Comparison of ENCODE assay signal across 13 cellular contexts in the genomic region with DNA sequence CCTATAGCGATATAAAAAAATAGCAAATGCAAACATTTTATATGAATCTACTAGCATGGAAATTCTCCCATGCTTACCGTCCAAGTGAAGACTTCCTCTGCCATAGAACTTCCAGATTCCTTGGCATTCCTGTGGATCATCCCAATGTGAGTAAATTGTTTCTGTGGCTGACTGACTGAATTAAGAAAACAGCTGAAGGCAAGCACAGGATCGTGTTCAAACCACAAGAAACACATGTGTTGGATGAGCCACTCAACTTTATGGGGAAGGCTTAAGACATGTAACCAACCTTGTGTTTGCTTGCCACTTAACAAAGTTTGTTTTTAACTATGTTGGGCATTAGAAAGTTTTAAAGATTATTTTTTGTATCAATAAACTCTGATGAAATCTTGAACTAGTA. TPM values are rescaled to one million over a fixed set of nuclear protein-coding genes. Genes with fewer than 3 reads are reported as not detected.
DNase-seq lines count a peak whose midpoint lies in the region; ATAC-seq, FAIRE-seq and TF ChIP-seq lines count a peak whose summit lies in the region.
"Had no signal": no experiment of that assay in that cellular context is flagged by ENCODE, and none has a peak within 500 bp of the region (broad histone marks: within the 10 kb centered on the region; RNA-seq: fewer than 3 reads in every experiment).

No MANE protein-coding gene starts in this region.

- no peaks in the 10 kb centered on the region for H3K9me3 ChIP-seq in H1 (ENCODE audit: insufficient read depth in 2 of 2, low read depth in 1 of 2, low read length in 1 of 2)
- H3K9me3 ChIP-seq: prostate gland, tibial nerve had no signal

- H3K9ac ChIP-seq in H1 (replicated peaks in 1 of 4; ENCODE audit: extremely low read depth in 1 of 4, low read depth in 3 of 4, low read length in 3 of 4), result no peak overlapping the region

- no peak overlapping the region for H2AK5ac ChIP-seq in H1 (ENCODE audit: low read depth, low read length)

- H3K27ac ChIP-seq in H1 (ENCODE audit: low read depth, low read length), result no peak overlapping the region
- H3K27ac ChIP-seq: prostate gland, tibial nerve had no signal

- no peak overlapping the region for H3K23ac ChIP-seq in H1 (ENCODE audit: insufficient read length)

- no peak overlapping the region for H4K91ac ChIP-seq in H1 (replicated peaks; ENCODE audit: insufficient read length, low read length)

- no peak overlapping the region for H3K14ac ChIP-seq in H1 (ENCODE audit: insufficient read length)

- no peak overlapping the region for H3K4me3 ChIP-seq in H1 (ENCODE audit: extremely low read depth in 1 of 4, insufficient read depth in 2 of 4, low read depth in 3 of 4, low read length in 4 of 4)
- H3K4me3 ChIP-seq: prostate gland, tibial nerve had no signal

- intact Hi-C loops in left colon (cut with DNase I, micrococcal nuclease), result no loop called here

- no peak overlapping the region for H4K5ac ChIP-seq in H1 (ENCODE audit: insufficient read length, low read depth, low read length)

- TF ChIP-seq EP300 in H1 (IDR thresholded peaks at IDR 0.05; ENCODE audit: borderline replicate concordance in 1 of 2, low read depth in 2 of 2, low read length in 2 of 2), result no peak

- H3K23me2 ChIP-seq in H1 (ENCODE audit: low read depth, low read length), result no peaks in the 10 kb centered on the region

- no peak overlapping the region for H3K56ac ChIP-seq in H1 (replicated peaks; ENCODE audit: insufficient read length, low read depth, low read length)

- 83% methylated on average over 3 of the region's 3 CpGs; no CpG with 5 or more reads in 1 of the 2 experiments for WGBS in H1 (ENCODE audit: extremely low coverage in 1 of 2, insufficient coverage in 1 of 2, insufficient read length in 1 of 2, insufficient replicate concordance in 2 of 2, low coverage in 1 of 2, low lambda C conversion rate in 2 of 2, missing lambda C conversion rate in 1 of 2), 2 experiments

- H3K79me1 ChIP-seq in H1 (ENCODE audit: low read depth, low read length), result no peaks in the 10 kb centered on the region

- no peak overlapping the region for H4K8ac ChIP-seq in H1 (ENCODE audit: extremely low read depth, insufficient read depth, low read length)

- no peaks in the 10 kb centered on the region for H3K27me3 ChIP-seq in H1 (replicated peaks in 1 of 4; ENCODE audit: control insufficient read depth in 3 of 4, extremely low read depth in 1 of 4, insufficient read depth in 3 of 4, low read length in 3 of 4)
- H3K27me3 ChIP-seq: tibial nerve had no signal

- H2BK120ac ChIP-seq in H1 (replicated peaks; ENCODE audit: low read depth, low read length), result no peak overlapping the region

- no peak overlapping the region for H3K4me2 ChIP-seq in H1 (ENCODE audit: insufficient read depth in 1 of 2, low read depth in 2 of 2, low read length in 2 of 2)

- no peaks in the 10 kb centered on the region for H4K20me1 ChIP-seq in H1 (replicated peaks in 1 of 2; ENCODE audit: control insufficient read depth in 1 of 2, insufficient read depth in 2 of 2, low read length in 2 of 2)

- no peak overlapping the region for H2BK5ac ChIP-seq in H1 (ENCODE audit: low read depth, low read length)

- H2BK12ac ChIP-seq in H1 (ENCODE audit: low read depth, low read length), result no peak overlapping the region

- H3K79me2 ChIP-seq in H1 (ENCODE audit: control insufficient read depth in 1 of 2, insufficient read depth in 2 of 2, low read length in 2 of 2), result no peaks in the 10 kb centered on the region

- H2AFZ ChIP-seq in H1 (ENCODE audit: low read length), result 0 out of 2 replicates have a peak overlapping the region, but pooled peaks have one; percentile 5

- H3K18ac ChIP-seq in H1 (ENCODE audit: extremely low read depth, low read length), result no peak overlapping the region

- H2BK15ac ChIP-seq in H1 (ENCODE audit: low read length), result no peak overlapping the region

- CTCF ChIA-PET in H1 (lab: Charles Lee; ENCODE audit: partially characterized antibody), result interaction anchor here (0.6 kb wide), 1 partner anchor 194 kb away, joined by 5 read pairs; no protein-coding TSS in a partner anchor

- POLR2A ChIA-PET in H1 (lab: Charles Lee; ENCODE audit: partially characterized antibody), result interaction anchor here (0.6 to 0.7 kb wide), 2 partner anchors 68 to 461 kb away, joined by 3 to 6 read pairs; no protein-coding TSS in a partner anchor

- H2BK20ac ChIP-seq in H1 (ENCODE audit: low read length), result no peak overlapping the region

- H3K36me3 ChIP-seq in H1 (ENCODE audit: control insufficient read depth in 2 of 4, insufficient read depth in 4 of 4, low read length in 3 of 4), result no peaks in the 10 kb centered on the region
- H3K36me3 ChIP-seq: prostate gland, tibial nerve had no signal

- no peak for TF ChIP-seq RAD21 in H1 (IDR thresholded peaks at IDR 0.05 in 1 of 2, conservative IDR thresholded peaks at IDR 0.05 in 1 of 2; ENCODE audit: low read depth in 2 of 2, low read length in 2 of 2)

- no peak for ATAC-seq in left colon
- ATAC-seq: activated CD8-positive, alpha-beta memory T cell treated with anti-CD3 and anti-CD28 coated beads, Interleukin-2, amount 10 ng/mL, durations not matched to agents 7 days and 5 days; T-cell had no signal

- TF ChIP-seq CTCF in H1 (IDR thresholded peaks at IDR 0.05; ENCODE audit: control extremely low read depth in 1 of 3, insufficient read depth in 1 of 3, low read depth in 1 of 3, low read length in 3 of 3), result no peak

- no peak for TF ChIP-seq POLR2A in H1 (IDR thresholded peaks at IDR 0.05; ENCODE audit: control extremely low read depth in 1 of 2, low read depth in 2 of 2, low read length in 2 of 2)

- H3K4ac ChIP-seq in H1 (replicated peaks; ENCODE audit: insufficient read length, low read depth, low read length), result no peak overlapping the region

- peak; percentile 96 for DNase-seq in EL
- DNase-seq in OCI-M1 (lab: John Stamatoyannopoulos, UW), result peak; percentile 13
- no peak for DNase-seq in H1 (ENCODE audit: low read depth in 1 of 2, low spot score in 2 of 2)
- DNase-seq in non-pigmented ciliary epithelial cell (ENCODE audit: low read depth), result peak; percentile 83
- no peak for DNase-seq in left colon
- no peak for DNase-seq in HT-29 (ENCODE audit: low spot score)
- DNase-seq in iPS-NIHi7 (ENCODE audit: extremely low spot score), result no peak
- no peak for DNase-seq in T-helper 9 cell
- DNase-seq: activated CD8-positive, alpha-beta memory T cell treated with anti-CD3 and anti-CD28 coated beads, Interleukin-2, amount 10 ng/mL, durations not matched to agents 7 days and 5 days; CD4-positive, alpha-beta memory T cell; T-cell had no signal

- peak; percentile 45 for FAIRE-seq in H1 (lab: Jason Lieb, UNC)

- H3K4me1 ChIP-seq in H1 (replicated peaks in 1 of 4; ENCODE audit: control insufficient read depth in 3 of 4, insufficient read depth in 4 of 4, low read length in 3 of 4), result no peaks in the 10 kb centered on the region
- H3K4me1 ChIP-seq: prostate gland, tibial nerve had no signal

TF ChIP-seq in H1, 55 proteins besides CTCF, POLR2A, EP300 and RAD21 (continues in another document):
- TF ChIP-seq SAP30 (IDR thresholded peaks at IDR 0.05; ENCODE audit: insufficient read depth, insufficient replicate concordance, low read length) (no peak), TAF7 (optimal IDR thresholded peaks at IDR 0.05; ENCODE audit: borderline replicate concordance, low read depth, low read length) (no peak), RXRA (IDR thresholded peaks at IDR 0.05; ENCODE audit: insufficient read depth, low read depth, low read length) (no peak), TBP (IDR thresholded peaks at IDR 0.05; ENCODE audit: low read depth, low read length) (no peak), BRCA1 (IDR thresholded peaks at IDR 0.05; ENCODE audit: low read depth, low read length) (no peak), HDAC6 (IDR thresholded peaks at IDR 0.05; ENCODE audit: low read depth, low read length) (no peak), JUND (IDR thresholded peaks at IDR 0.05; ENCODE audit: low read length) (no peak), SP4 (IDR thresholded peaks at IDR 0.05; ENCODE audit: low read length) (no peak), CEBPB (IDR thresholded peaks at IDR 0.05; ENCODE audit: low read depth, low read length) (no peak)

RNA-seq across cellular contexts. Expression of gene MYPN, which starts 2.6 kb away (rescaled TPM):
- total RNA-seq in H1 (2021; fragmentation: NEBNext Ultra II Directional; extraction: Animal tissue kit (Norgen Biotek cat#: 25700)), result not detected in 2 replicates
- polyA plus RNA-seq in H1 (2011; rRNA removed), result not detected in 2 replicates
- polyA plus RNA-seq in H1 (2011; cell fraction: cytosol; rRNA removed), result not detected
- polyA plus RNA-seq in H1 (2011; cell fraction: nucleus; rRNA removed), result not detected
- 0.04 TPM in 1 of 4 replicates, not detected in the others for polyA plus RNA-seq in H1 (2012, experiment 1 of 2)
- not detected for polyA plus RNA-seq in H1 (2012, experiment 2 of 2)
- 0.02 TPM for polyA plus RNA-seq in H1 (2013, experiment 1 of 2)
- polyA plus RNA-seq in H1 (2013, experiment 2 of 2), result under 0.01 TPM
- not detected in 2 replicates for polyA minus RNA-seq in H1 (2011; rRNA and poly(A)+ RNA removed)
- 0.81 TPM for polyA minus RNA-seq in H1 (2011; cell fraction: cytosol; rRNA and poly(A)+ RNA removed)
- polyA minus RNA-seq in H1 (2011; cell fraction: nucleus; rRNA and poly(A)+ RNA removed), result not detected
- 1 to 10 TPM in 1 of 2 donors, under 1 TPM in 1; 0.12 to 2.1 TPM for total RNA-seq in left colon
- not detected in 2 replicates for total RNA-seq in HT-29 (2014; rRNA removed; shearing (Covaris generic))
- total RNA-seq: activated CD8-positive, alpha-beta memory T cell treated with anti-CD3 and anti-CD28 coated beads, Interleukin-2, amount 10 ng/mL, durations not matched to agents 7 days and 5 days; CD4-positive, alpha-beta memory T cell; T-cell; tibial nerve had no signal
- polyA plus RNA-seq: CD4-positive, alpha-beta memory T cell had no signal

RNA-seq across cellular contexts. Expression of gene HERC4, which starts 31.6 kb away (rescaled TPM):
- total RNA-seq in H1 (2021; fragmentation: NEBNext Ultra II Directional; extraction: Animal tissue kit (Norgen Biotek cat#: 25700)), result 39.3 and 44.0 TPM in 2 replicates
- polyA plus RNA-seq in H1 (2011; rRNA removed), result 5.7 and 7.5 TPM in 2 replicates
- polyA plus RNA-seq in H1 (2011; cell fraction: cytosol; rRNA removed), result 12.9 TPM
- polyA plus RNA-seq in H1 (2011; cell fraction: nucleus; rRNA removed), result 10.1 TPM
- polyA plus RNA-seq in H1 (2012, experiment 1 of 2), result 11.5 to 27.3 TPM (median 15.4 TPM) in 4 replicates
- polyA plus RNA-seq in H1 (2012, experiment 2 of 2), result 2.5 TPM
- polyA plus RNA-seq in H1 (2013, experiment 1 of 2), result 13.7 TPM
- polyA plus RNA-seq in H1 (2013, experiment 2 of 2), result 13.0 TPM
- 19.8 and 21.7 TPM in 2 replicates for polyA minus RNA-seq in H1 (2011; rRNA and poly(A)+ RNA removed)
- polyA minus RNA-seq in H1 (2011; cell fraction: cytosol; rRNA and poly(A)+ RNA removed), result 14.8 TPM
- 40.2 TPM for polyA minus RNA-seq in H1 (2011; cell fraction: nucleus; rRNA and poly(A)+ RNA removed)
- 10 to 100 TPM; 51.0 to 63.9 TPM for total RNA-seq in left colon
- total RNA-seq in HT-29 (2014; rRNA removed; shearing (Covaris generic)), result 15.8 and 19.4 TPM in 2 replicates

Comparison
In these comparisons a context has a peak if more than half of its experiments do, and no peak if none do; other contexts are left out.
1. DNase-seq: peak in EL (single experiment), OCI-M1 (single experiment) and non-pigmented ciliary epithelial cell (single experiment); none in H1 (0 of 2), left colon (0 of 2), HT-29 (single experiment), iPS-NIHi7 (single experiment) and T-helper 9 cell (single experiment).